ENCODE assay signal across 8 cellular contexts in the genomic region with DNA sequence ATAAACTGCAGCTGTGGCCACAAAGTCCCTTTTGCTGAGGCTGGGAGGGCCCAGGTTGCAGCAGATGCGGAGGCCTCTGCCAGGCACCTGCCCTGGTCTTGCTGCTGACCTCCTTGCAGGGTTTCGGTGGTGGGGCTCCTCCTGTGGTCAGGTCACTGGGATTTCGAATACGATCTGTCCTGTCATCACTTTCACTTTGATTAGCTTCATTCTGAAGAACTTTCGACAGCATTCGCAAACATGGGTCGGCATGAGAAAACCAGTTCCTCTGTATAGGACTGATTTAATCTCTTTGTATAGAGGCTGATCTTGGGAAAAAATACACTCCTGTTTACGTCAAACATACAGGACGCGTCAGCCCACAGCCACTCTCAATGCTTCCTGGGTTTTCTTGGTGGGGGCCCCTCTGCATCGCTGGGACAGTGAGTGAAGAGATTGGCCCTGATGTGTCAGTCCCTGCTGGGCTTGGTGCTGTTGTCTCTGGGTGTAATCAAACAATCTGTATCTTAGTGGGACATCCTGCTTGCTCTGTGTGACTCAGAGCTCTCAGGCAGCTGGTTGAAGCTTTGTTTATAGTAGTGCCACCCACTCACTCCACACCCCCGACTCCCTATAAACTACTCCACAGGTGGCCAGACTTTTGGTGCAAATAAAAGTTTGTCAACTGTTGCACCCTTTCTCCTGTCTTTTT.
DNase-seq lines count a peak whose midpoint lies in the region; ATAC-seq and TF ChIP-seq lines count a peak whose summit lies in the region.

No MANE protein-coding gene starts in this region.

- no peaks in the 10 kb centered on the region for H3K9me3 Mint-ChIP-seq in CD8-positive, alpha-beta memory T cell
- H3K9me3 Mint-ChIP-seq in activated CD8-positive, alpha-beta T cell treated with anti-CD3 and anti-CD28 coated beads for 36 hours, result peaks cover 4% of the 10 kb centered on the region

- H3K27me3 ChIP-seq in CD8-positive, alpha-beta memory T cell (ENCODE audit: insufficient read depth, low read length, poor library complexity, severe bottlenecking), result no peaks in the 10 kb centered on the region

- no peak for TF ChIP-seq CTCF in activated CD8-positive, alpha-beta T cell treated with anti-CD3 and anti-CD28 coated beads for 36 hours (IDR thresholded peaks at IDR 0.05)

- ATAC-seq in GM19468 (IDR thresholded peaks at IDR 0.05; ENCODE audit: extremely low read depth, unreplicated experiment), result peak; percentile 31
- ATAC-seq in activated CD8-positive, alpha-beta T cell treated with anti-CD3 and anti-CD28 coated beads for 36 hours, result peak; percentile 95

- peak overlapping the region; percentile 96 to 99 (median 96) for H3K27ac Mint-ChIP-seq in CD8-positive, alpha-beta memory T cell
- peak overlapping the region; percentile 83 for H3K27ac Mint-ChIP-seq in activated CD8-positive, alpha-beta T cell treated with anti-CD3 and anti-CD28 coated beads for 36 hours

- H3K27me3 Mint-ChIP-seq in CD8-positive, alpha-beta memory T cell, result no peaks in the 10 kb centered on the region
- H3K27me3 Mint-ChIP-seq in activated CD8-positive, alpha-beta T cell treated with anti-CD3 and anti-CD28 coated beads for 36 hours, result no peaks in the 10 kb centered on the region

- no peaks in the 10 kb centered on the region for H3K36me3 ChIP-seq in CD8-positive, alpha-beta memory T cell (ENCODE audit: insufficient read depth, low read length)

- H3K4me1 ChIP-seq in CD8-positive, alpha-beta memory T cell (ENCODE audit: insufficient read depth, low read length), result peaks cover 35% of the 10 kb centered on the region

- peaks cover 0 to 3% (median 0%) of the 10 kb centered on the region in 3 donors for H3K36me3 Mint-ChIP-seq in CD8-positive, alpha-beta memory T cell
- no peaks in the 10 kb centered on the region for H3K36me3 Mint-ChIP-seq in activated CD8-positive, alpha-beta T cell treated with anti-CD3 and anti-CD28 coated beads for 36 hours (ENCODE audit: low read depth)

- H3K4me1 Mint-ChIP-seq in CD8-positive, alpha-beta memory T cell, result peaks cover 29 to 67% (median 60%) of the 10 kb centered on the region in 3 donors
- peaks cover 58% of the 10 kb centered on the region for H3K4me1 Mint-ChIP-seq in activated CD8-positive, alpha-beta T cell treated with anti-CD3 and anti-CD28 coated beads for 36 hours (ENCODE audit: low read depth)

- POLR2A ChIA-PET in CD8-positive, alpha-beta memory T cell (lab: Charles Lee), result interaction anchor here (0.5 to 1.8 kb wide), 18 partner anchors 8 to 366 kb away, joined by 3 to 11 read pairs (median 4); a partner anchor contains a TSS
- POLR2A ChIA-PET in activated CD8-positive, alpha-beta T cell treated with anti-CD3 and anti-CD28 coated beads for 36 hours (lab: Charles Lee), result interaction anchor here (0.7 to 1.9 kb wide), 12 partner anchors 11 to 195 kb away, joined by 3 to 9 read pairs (median 4); no protein-coding TSS in a partner anchor

- H3K4me3 ChIP-seq in CD8-positive, alpha-beta memory T cell (ENCODE audit: low read length), result peak overlapping the region; percentile 52

- intact Hi-C loops in activated CD8-positive, alpha-beta T cell treated with anti-CD3 and anti-CD28 coated beads for 36 hours (cut with micrococcal nuclease), result loop anchor here (2.0 to 10.0 kb wide), 4 partner anchors 35 to 190 kb away; no protein-coding TSS in a partner anchor

- H3K27ac ChIP-seq in CD8-positive, alpha-beta memory T cell (ENCODE audit: low read depth, low read length), result peak overlapping the region; percentile 71

- no peaks in the 10 kb centered on the region for H3K9me3 ChIP-seq in CD8-positive, alpha-beta memory T cell (ENCODE audit: low read length)

- CTCF ChIA-PET in CD8-positive, alpha-beta memory T cell (lab: Charles Lee), result interaction anchor here (0.7 to 1.8 kb wide), 9 partner anchors 9 to 207 kb away, joined by 3 to 6 read pairs (median 3); no protein-coding TSS in a partner anchor
- CTCF ChIA-PET in activated CD8-positive, alpha-beta T cell treated with anti-CD3 and anti-CD28 coated beads for 36 hours (lab: Charles Lee), result interaction anchor here (0.6 to 1.8 kb wide), 3 partner anchors 17 to 114 kb away, joined by 3 to 4 read pairs (median 3); no protein-coding TSS in a partner anchor

- DNase-seq in CD8-positive, alpha-beta memory T cell, result peak; percentile 66 to 91 (median 89)
- DNase-seq in HT-29 (ENCODE audit: low spot score) (peak; percentile 7), germinal center (ENCODE audit: low spot score) (peak; percentile 22), GM03348 (ENCODE audit: low spot score) (no peak), mesenteric fat pad (ENCODE audit: low spot score) (no peak)
- peak; percentile 88 for DNase-seq in activated CD8-positive, alpha-beta T cell treated with anti-CD3 and anti-CD28 coated beads for 36 hours
- DNase-seq in stimulated activated CD4-positive, alpha-beta T cell treated with anti-CD3 and anti-CD28 coated beads, TNF-alpha, amount 100 ng/mL, for 48 hours (ENCODE audit: low read depth in 3 of 3), result peak; percentile 64 to 82 (median 65)

- peak overlapping the region; percentile 46 to 87 (median 81) for H3K4me3 Mint-ChIP-seq in CD8-positive, alpha-beta memory T cell
- H3K4me3 Mint-ChIP-seq in activated CD8-positive, alpha-beta T cell treated with anti-CD3 and anti-CD28 coated beads for 36 hours, result peak overlapping the region; percentile 44

Comparison
In these comparisons a context has a peak if more than half of its experiments do, and no peak if none do; other contexts are left out.
1. DNase-seq: peak in CD8-positive, alpha-beta memory T cell (5 of 5), HT-29 (single experiment), activated CD8-positive, alpha-beta T cell treated with anti-CD3 and anti-CD28 coated beads for 36 hours (single experiment), germinal center (single experiment) and stimulated activated CD4-positive, alpha-beta T cell treated with anti-CD3 and anti-CD28 coated beads, TNF-alpha, amount 100 ng/mL, for 48 hours (3 of 3); none in GM03348 (single experiment) and mesenteric fat pad (single experiment).